ENCODE assay signal across 17 cellular contexts in genomic region chr9:135815433-135816178, GRCh38.
DNase-seq lines count a peak whose midpoint lies in the region; ATAC-seq and TF ChIP-seq lines count a peak whose summit lies in the region.
"Had no signal": no experiment of that assay in that cellular context is flagged by ENCODE, and none has a peak within 500 bp of the region (broad histone marks: within the 10 kb centered on the region; RNA-seq: fewer than 3 reads in every experiment).

No MANE protein-coding gene starts in this region.

- no peak for TF ChIP-seq CTCF in glutamatergic neuron (IDR thresholded peaks at IDR 0.05; ENCODE audit: partially characterized antibody, unreplicated experiment)

- CTCF ChIA-PET in activated CD4-positive, alpha-beta memory T cell treated with anti-CD3 and anti-CD28 coated beads for 36 hours (lab: Charles Lee) = no interaction called here
- CTCF ChIA-PET in activated CD4-positive, alpha-beta memory T cell treated with anti-CD3 and anti-CD28 coated beads, Interleukin-2, amount 10 ng/mL, durations not matched to agents 7 days and 5 days (lab: Charles Lee) = no interaction called here

- intact Hi-C loops in activated CD4-positive, alpha-beta memory T cell treated with anti-CD3 and anti-CD28 coated beads for 36 hours (cut with micrococcal nuclease) = no loop called here

- no peak overlapping the region for H3K4me3 Mint-ChIP-seq in activated CD4-positive, alpha-beta memory T cell treated with anti-CD3 and anti-CD28 coated beads for 36 hours
- no peak overlapping the region for H3K4me3 Mint-ChIP-seq in activated CD4-positive, alpha-beta memory T cell treated with anti-CD3 and anti-CD28 coated beads, Interleukin-2, amount 10 ng/mL, durations not matched to agents 7 days and 5 days
- H3K4me3 Mint-ChIP-seq in glutamatergic neuron (ENCODE audit: unreplicated experiment) = peak overlapping the region; percentile 71
- H3K4me3 Mint-ChIP-seq in stimulated activated naive B cell treated with anti-CD40 and anti-IgM and Interleukin-4, amounts not matched to agents 10 μg/mL and 1 μg/mL and 100 μg/mL, for 72 hours = no peak overlapping the region
- H3K4me3 Mint-ChIP-seq: memory B cell, naive B cell had no signal

- H3K9me3 Mint-ChIP-seq in activated CD4-positive, alpha-beta memory T cell treated with anti-CD3 and anti-CD28 coated beads for 36 hours = no peaks in the 10 kb centered on the region
- no peaks in the 10 kb centered on the region for H3K9me3 Mint-ChIP-seq in activated CD4-positive, alpha-beta memory T cell treated with anti-CD3 and anti-CD28 coated beads, Interleukin-2, amount 10 ng/mL, durations not matched to agents 7 days and 5 days
- peaks cover 31% of the 10 kb centered on the region for H3K9me3 Mint-ChIP-seq in glutamatergic neuron (ENCODE audit: unreplicated experiment)
- H3K9me3 Mint-ChIP-seq in stimulated activated naive B cell treated with anti-CD40 and anti-IgM and Interleukin-4, amounts not matched to agents 10 μg/mL and 1 μg/mL and 100 μg/mL, for 72 hours = no peaks in the 10 kb centered on the region
- H3K9me3 Mint-ChIP-seq: memory B cell, naive B cell had no signal

- H3K27ac Mint-ChIP-seq in activated CD4-positive, alpha-beta memory T cell treated with anti-CD3 and anti-CD28 coated beads for 36 hours = no peak overlapping the region
- no peak overlapping the region for H3K27ac Mint-ChIP-seq in activated CD4-positive, alpha-beta memory T cell treated with anti-CD3 and anti-CD28 coated beads, Interleukin-2, amount 10 ng/mL, durations not matched to agents 7 days and 5 days
- peak overlapping the region; percentile 99 for H3K27ac Mint-ChIP-seq in glutamatergic neuron (ENCODE audit: unreplicated experiment)
- peak overlapping the region; percentile 25 for H3K27ac Mint-ChIP-seq in stimulated activated naive B cell treated with anti-CD40 and anti-IgM and Interleukin-4, amounts not matched to agents 10 μg/mL and 1 μg/mL and 100 μg/mL, for 72 hours
- H3K27ac Mint-ChIP-seq: memory B cell had no signal

- POLR2A ChIA-PET in activated CD4-positive, alpha-beta memory T cell treated with anti-CD3 and anti-CD28 coated beads for 36 hours (lab: Charles Lee) = no interaction called here
- POLR2A ChIA-PET in activated CD4-positive, alpha-beta memory T cell treated with anti-CD3 and anti-CD28 coated beads, Interleukin-2, amount 10 ng/mL, durations not matched to agents 7 days and 5 days (lab: Charles Lee) = no interaction called here

- H3K27me3 Mint-ChIP-seq in activated CD4-positive, alpha-beta memory T cell treated with anti-CD3 and anti-CD28 coated beads for 36 hours = no peaks in the 10 kb centered on the region
- H3K27me3 Mint-ChIP-seq in activated CD4-positive, alpha-beta memory T cell treated with anti-CD3 and anti-CD28 coated beads, Interleukin-2, amount 10 ng/mL, durations not matched to agents 7 days and 5 days = no peaks in the 10 kb centered on the region
- H3K27me3 Mint-ChIP-seq in glutamatergic neuron (ENCODE audit: unreplicated experiment) = peaks cover 21% of the 10 kb centered on the region
- no peaks in the 10 kb centered on the region for H3K27me3 Mint-ChIP-seq in stimulated activated naive B cell treated with anti-CD40 and anti-IgM and Interleukin-4, amounts not matched to agents 10 μg/mL and 1 μg/mL and 100 μg/mL, for 72 hours
- H3K27me3 Mint-ChIP-seq: memory B cell, naive B cell had no signal

- H3K4me1 Mint-ChIP-seq in activated CD4-positive, alpha-beta memory T cell treated with anti-CD3 and anti-CD28 coated beads for 36 hours (ENCODE audit: low read depth) = no peaks in the 10 kb centered on the region
- H3K4me1 Mint-ChIP-seq in activated CD4-positive, alpha-beta memory T cell treated with anti-CD3 and anti-CD28 coated beads, Interleukin-2, amount 10 ng/mL, durations not matched to agents 7 days and 5 days = no peaks in the 10 kb centered on the region
- peaks cover 33% of the 10 kb centered on the region for H3K4me1 Mint-ChIP-seq in glutamatergic neuron (ENCODE audit: low read depth, unreplicated experiment)
- no peaks in the 10 kb centered on the region for H3K4me1 Mint-ChIP-seq in stimulated activated naive B cell treated with anti-CD40 and anti-IgM and Interleukin-4, amounts not matched to agents 10 μg/mL and 1 μg/mL and 100 μg/mL, for 72 hours
- H3K4me1 Mint-ChIP-seq: memory B cell, naive B cell had no signal

- no peak for ATAC-seq in stimulated activated naive B cell treated with anti-CD40 and anti-IgM and Interleukin-4, amounts not matched to agents 10 μg/mL and 1 μg/mL and 100 μg/mL, for 72 hours (replicated peaks)
- no peak for ATAC-seq in GM21381 (IDR thresholded peaks at IDR 0.05; ENCODE audit: unreplicated experiment)
- no peak for ATAC-seq in GM19467 (IDR thresholded peaks at IDR 0.05; ENCODE audit: unreplicated experiment)
- ATAC-seq: pancreas had no signal

- H3K36me3 Mint-ChIP-seq in activated CD4-positive, alpha-beta memory T cell treated with anti-CD3 and anti-CD28 coated beads for 36 hours = peaks cover 61% of the 10 kb centered on the region
- H3K36me3 Mint-ChIP-seq in activated CD4-positive, alpha-beta memory T cell treated with anti-CD3 and anti-CD28 coated beads, Interleukin-2, amount 10 ng/mL, durations not matched to agents 7 days and 5 days (ENCODE audit: low read depth) = peaks cover 9% of the 10 kb centered on the region
- no peaks in the 10 kb centered on the region for H3K36me3 Mint-ChIP-seq in glutamatergic neuron (ENCODE audit: unreplicated experiment)
- H3K36me3 Mint-ChIP-seq in stimulated activated naive B cell treated with anti-CD40 and anti-IgM and Interleukin-4, amounts not matched to agents 10 μg/mL and 1 μg/mL and 100 μg/mL, for 72 hours = peaks cover 45 to 79% of the 10 kb centered on the region in 2 donors

- peak; percentile 32 for DNase-seq in activated CD4-positive, alpha-beta memory T cell treated with anti-CD3 and anti-CD28 coated beads for 36 hours
- no peak for DNase-seq in activated CD4-positive, alpha-beta memory T cell treated with anti-CD3 and anti-CD28 coated beads, Interleukin-2, amount 10 ng/mL, durations not matched to agents 7 days and 5 days
- peak; percentile 87 for DNase-seq in NCI-H510A treated with DMSO at 0.1 percent for 48 hours (lab: John Stamatoyannopoulos, UW)
- no peak for DNase-seq in glutamatergic neuron
- DNase-seq in stimulated activated naive B cell treated with anti-CD40 and anti-IgM and Interleukin-4, amounts not matched to agents 10 μg/mL and 1 μg/mL and 100 μg/mL, for 72 hours = no peak
- DNase-seq in SW 1271 (lab: John Stamatoyannopoulos, UW) = no peak
- DNase-seq: activated CD4-positive, alpha-beta T cell treated with anti-CD3 and anti-CD28 coated beads for 1 hour; caudate nucleus; foreskin melanocyte; naive B cell; NCI-H187; stimulated activated naive CD4-positive, alpha-beta T cell; thyroid gland had no signal

Comparison
In these comparisons a context has a peak if more than half of its experiments do, and no peak if none do; other contexts are left out.
1. DNase-seq: peak in activated CD4-positive, alpha-beta memory T cell treated with anti-CD3 and anti-CD28 coated beads for 36 hours (single experiment) and NCI-H510A treated with DMSO at 0.1 percent for 48 hours (single experiment); none in activated CD4-positive, alpha-beta memory T cell treated with anti-CD3 and anti-CD28 coated beads, Interleukin-2, amount 10 ng/mL, durations not matched to agents 7 days and 5 days (single experiment), glutamatergic neuron (single experiment), stimulated activated naive B cell treated with anti-CD40 and anti-IgM and Interleukin-4, amounts not matched to agents 10 μg/mL and 1 μg/mL and 100 μg/mL, for 72 hours (single experiment) and SW 1271 (0 of 2).
2. H3K27ac Mint-ChIP-seq: peak in glutamatergic neuron (single experiment) and stimulated activated naive B cell treated with anti-CD40 and anti-IgM and Interleukin-4, amounts not matched to agents 10 μg/mL and 1 μg/mL and 100 μg/mL, for 72 hours (single experiment); none in activated CD4-positive, alpha-beta memory T cell treated with anti-CD3 and anti-CD28 coated beads for 36 hours (single experiment) and activated CD4-positive, alpha-beta memory T cell treated with anti-CD3 and anti-CD28 coated beads, Interleukin-2, amount 10 ng/mL, durations not matched to agents 7 days and 5 days (single experiment).